Comparison of ENCODE assay signal across 16 cellular contexts in the genomic region with DNA sequence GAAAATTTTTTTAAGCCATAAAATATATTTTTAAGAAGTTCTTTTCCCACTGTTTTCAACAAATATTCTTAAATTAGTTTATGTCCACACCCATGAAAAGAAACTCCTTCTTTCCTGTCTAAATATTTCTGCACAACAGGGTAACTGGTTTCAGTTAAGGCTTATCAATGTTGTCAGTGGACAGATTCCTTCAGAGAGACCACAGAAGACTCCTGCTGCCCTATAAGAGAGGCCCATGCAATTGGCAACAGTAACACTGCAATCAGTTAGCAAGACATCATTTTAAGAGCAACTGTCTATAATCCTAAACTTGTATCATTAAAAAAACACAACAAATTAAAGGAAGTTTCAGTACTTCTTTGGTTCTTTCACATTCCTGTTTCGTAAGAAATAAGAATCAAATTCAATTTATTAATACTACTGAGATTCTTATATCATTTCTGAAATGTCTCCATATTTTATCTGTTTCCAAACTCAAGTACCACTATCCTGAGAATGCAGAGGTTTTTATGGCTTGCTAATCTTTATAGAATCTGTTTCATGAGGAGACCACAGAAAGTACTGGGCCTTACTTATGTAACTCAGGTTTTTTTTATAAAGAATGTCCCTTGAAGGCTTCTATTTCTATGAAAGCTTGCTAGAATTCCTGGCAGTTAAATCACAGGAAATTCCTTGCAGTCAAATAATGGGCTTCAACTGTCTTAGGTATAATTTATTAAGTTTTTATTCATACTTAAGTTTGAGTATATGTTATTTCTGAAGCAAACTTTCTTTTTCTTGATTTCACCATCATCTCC.
DNase-seq lines count a peak whose midpoint lies in the region; ATAC-seq and TF ChIP-seq lines count a peak whose summit lies in the region.
"Had no signal": no experiment of that assay in that cellular context is flagged by ENCODE, and none has a peak within 500 bp of the region (broad histone marks: within the 10 kb centered on the region; RNA-seq: fewer than 3 reads in every experiment).

No MANE protein-coding gene starts in this region.

- intact Hi-C loops in activated naive CD4-positive, alpha-beta T cell treated with anti-CD3 and anti-CD28 coated beads for 36 hours (cut with micrococcal nuclease), result no loop called here

- no peak overlapping the region for H3K27ac Mint-ChIP-seq in activated naive CD4-positive, alpha-beta T cell treated with anti-CD3 and anti-CD28 coated beads for 36 hours
- H3K27ac Mint-ChIP-seq: CD8-positive, alpha-beta memory T cell; GM23338; neural progenitor cell had no signal

- H3K36me3 ChIP-seq in SK-N-SH (replicated peaks in 1 of 2; ENCODE audit: control insufficient read depth in 1 of 2, insufficient read depth in 2 of 2, low read length in 1 of 2), result peaks cover 12 to 13% of the 10 kb centered on the region in 2 experiments
- H3K36me3 ChIP-seq: vagina had no signal

- TF ChIP-seq RAD21 in SK-N-SH (IDR thresholded peaks at IDR 0.05; ENCODE audit: low read length), result no peak

- no peaks in the 10 kb centered on the region; the same call in 1 of the 2 replicates for H3K9me3 ChIP-seq in SK-N-SH
- H3K9me3 ChIP-seq: left ventricle myocardium inferior, vagina had no signal

- in situ Hi-C loops in GM13976 (cut with MboI; ENCODE audit: low sequenced_read_pairs, unreplicated experiment), result no loop called here

- H3K4me3 Mint-ChIP-seq in activated naive CD4-positive, alpha-beta T cell treated with anti-CD3 and anti-CD28 coated beads for 36 hours, result no peak overlapping the region
- H3K4me3 Mint-ChIP-seq: CD8-positive, alpha-beta memory T cell; GM23338; neural progenitor cell had no signal

- POLR2A ChIA-PET in SK-N-SH (lab: Yijun Ruan, JAX), result no interaction called here

- no peak for ATAC-seq in GM18519 (IDR thresholded peaks at IDR 0.05; ENCODE audit: low FRiP score, unreplicated experiment)
- ATAC-seq: GM23338 had no signal

- H3F3A ChIP-seq in SK-N-SH (replicated peaks; ENCODE audit: insufficient read depth), result peaks cover 16% of the 10 kb centered on the region

- no peaks in the 10 kb centered on the region for H3K9me3 Mint-ChIP-seq in activated naive CD4-positive, alpha-beta T cell treated with anti-CD3 and anti-CD28 coated beads for 36 hours
- H3K9me3 Mint-ChIP-seq: CD8-positive, alpha-beta memory T cell; GM23338; neural progenitor cell had no signal

- DNase-seq in A172 (ENCODE audit: low spot score) (peak; percentile 26), GM03348 (ENCODE audit: low spot score) (peak; percentile 18), SK-N-SH (no peak), dermis blood vessel endothelial cell (peak; percentile 61), GM13976 (ENCODE audit: low spot score) (no peak), DMS79 (lab: John Stamatoyannopoulos, UW) (no peak)
- no peak for DNase-seq in activated naive CD4-positive, alpha-beta T cell treated with anti-CD3 and anti-CD28 coated beads for 36 hours
- DNase-seq: CD8-positive, alpha-beta memory T cell; glutamatergic neuron; Kasumi-1; left ventricle myocardium inferior; NCI-H1436 treated with DMSO at 0.1 percent for 48 hours had no signal

- H3K4me3 ChIP-seq in SK-N-SH (ENCODE audit: low read depth in 2 of 2, low read length in 1 of 2), result no peak overlapping the region
- H3K4me3 ChIP-seq: GM23338, left ventricle myocardium inferior, neural progenitor cell, vagina had no signal

- H3K9me2 ChIP-seq in SK-N-SH, result no peaks in the 10 kb centered on the region

- WGBS in SK-N-SH (ENCODE audit: low lambda C conversion rate), result 52% methylated on average over 1 of the region's 1 CpG

- H3K4me1 Mint-ChIP-seq in activated naive CD4-positive, alpha-beta T cell treated with anti-CD3 and anti-CD28 coated beads for 36 hours (ENCODE audit: low read depth), result peaks cover 5% of the 10 kb centered on the region
- H3K4me1 Mint-ChIP-seq: CD8-positive, alpha-beta memory T cell; neural progenitor cell had no signal

- H4K20me1 ChIP-seq in SK-N-SH (ENCODE audit: insufficient read depth), result no peaks in the 10 kb centered on the region

- TF ChIP-seq CTCF in SK-N-SH (IDR thresholded peaks at IDR 0.05), result no peak
- no peak for TF ChIP-seq CTCF in GM13976 (IDR thresholded peaks at IDR 0.05; ENCODE audit: borderline replicate concordance, control extremely low read depth, extremely low read depth, insufficient read depth, missing control alignments)

- H2AFZ ChIP-seq in SK-N-SH (ENCODE audit: low read depth), result no peak overlapping the region
- H2AFZ ChIP-seq: GM23338, neural progenitor cell had no signal

- no peaks in the 10 kb centered on the region for H3K27me3 Mint-ChIP-seq in activated naive CD4-positive, alpha-beta T cell treated with anti-CD3 and anti-CD28 coated beads for 36 hours (ENCODE audit: low read depth)
- H3K27me3 Mint-ChIP-seq: CD8-positive, alpha-beta memory T cell had no signal

- H3K27me3 ChIP-seq in SK-N-SH (ENCODE audit: insufficient read depth), result no peaks in the 10 kb centered on the region
- H3K27me3 ChIP-seq: neural progenitor cell, vagina had no signal

- peaks cover 0 to 19% of the 10 kb centered on the region in 2 experiments; a peak in 3 of 4 replicates for H3K4me1 ChIP-seq in SK-N-SH (ENCODE audit: control insufficient read depth in 1 of 2, insufficient read depth in 2 of 2, low read depth in 1 of 2, low read length in 1 of 2)
- H3K4me1 ChIP-seq: left ventricle myocardium inferior had no signal

- peaks cover 34% of the 10 kb centered on the region for H3K36me3 Mint-ChIP-seq in activated naive CD4-positive, alpha-beta T cell treated with anti-CD3 and anti-CD28 coated beads for 36 hours (ENCODE audit: low read depth)

- peak overlapping the region; percentile 21; the same call in 1 of the 2 replicates for H3K4me2 ChIP-seq in SK-N-SH
- H3K4me2 ChIP-seq: GM23338, neural progenitor cell had no signal

- CTCF ChIA-PET in SK-N-SH (lab: Yijun Ruan, JAX), result no interaction called here
- CTCF ChIA-PET in activated naive CD4-positive, alpha-beta T cell treated with anti-CD3 and anti-CD28 coated beads for 36 hours (lab: Charles Lee), result no interaction called here

- H3K27ac ChIP-seq in SK-N-SH (ENCODE audit: low read depth in 2 of 2, low read length in 1 of 2), result peak overlapping the region; percentile 56 to 81
- H3K27ac ChIP-seq: left ventricle myocardium inferior, neural progenitor cell, vagina had no signal

- TF ChIP-seq EP300 in SK-N-SH (IDR thresholded peaks at IDR 0.05; ENCODE audit: borderline replicate concordance in 1 of 2, low read depth in 1 of 2, low read length in 1 of 2), result peak; percentile 39 to 70; a peak in 3 of 4 replicates

- no peak overlapping the region for H3K9ac ChIP-seq in SK-N-SH
- H3K9ac ChIP-seq: neural progenitor cell had no signal

- no peaks in the 10 kb centered on the region for H3K79me2 ChIP-seq in SK-N-SH (ENCODE audit: insufficient read depth)

TF ChIP-seq in SK-N-SH, 30 proteins besides CTCF, POLR2A, EP300 and RAD21 (continues in another document):
- TF ChIP-seq, protein P1, sequence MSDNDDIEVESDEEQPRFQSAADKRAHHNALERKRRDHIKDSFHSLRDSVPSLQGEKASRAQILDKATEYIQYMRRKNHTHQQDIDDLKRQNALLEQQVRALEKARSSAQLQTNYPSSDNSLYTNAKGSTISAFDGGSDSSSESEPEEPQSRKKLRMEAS (IDR thresholded peaks at IDR 0.05; ENCODE audit: low read depth), result no peak
- TF ChIP-seq TEAD4 (IDR thresholded peaks at IDR 0.05; ENCODE audit: borderline replicate concordance, insufficient read depth) (peak; percentile 62; the same call in 1 of the 2 replicates), JUND (IDR thresholded peaks at IDR 0.05) (peak; percentile 31; the same call in 1 of the 2 replicates), GATA2 (CRISPR knock-in tag; IDR thresholded peaks at IDR 0.05) (no peak), MXI1 (IDR thresholded peaks at IDR 0.05; ENCODE audit: low read depth, low read length) (no peak), RFX5 (IDR thresholded peaks at IDR 0.05; ENCODE audit: low read length) (no peak), TAF1 (IDR thresholded peaks at IDR 0.05; ENCODE audit: borderline replicate concordance, low read depth, low read length) (no peak), TCF12 (IDR thresholded peaks at IDR 0.05) (peak; percentile 63), NRF1 (IDR thresholded peaks at IDR 0.05; ENCODE audit: low read depth, low read length) (no peak), FOSL2 (IDR thresholded peaks at IDR 0.05; ENCODE audit: borderline replicate concordance, low read depth) (peak; percentile 19; the same call in 1 of the 2 replicates), NFIC (IDR thresholded peaks at IDR 0.05; ENCODE audit: borderline replicate concordance) (peak; percentile 44; the same call in 1 of the 2 replicates), SIN3A (IDR thresholded peaks at IDR 0.05; ENCODE audit: borderline replicate concordance, low read depth, low read length) (no peak), EZH2phosphoT487 (IDR thresholded peaks at IDR 0.05; ENCODE audit: borderline replicate concordance, low read depth) (no peak), GABPA (IDR thresholded peaks at IDR 0.05; ENCODE audit: low read depth) (no peak), POLR2AphosphoS5 (IDR thresholded peaks at IDR 0.05; ENCODE audit: low read depth, low read length) (no peak; the same call in 1 of the 2 replicates)
- TF ChIP-seq, protein P2, sequence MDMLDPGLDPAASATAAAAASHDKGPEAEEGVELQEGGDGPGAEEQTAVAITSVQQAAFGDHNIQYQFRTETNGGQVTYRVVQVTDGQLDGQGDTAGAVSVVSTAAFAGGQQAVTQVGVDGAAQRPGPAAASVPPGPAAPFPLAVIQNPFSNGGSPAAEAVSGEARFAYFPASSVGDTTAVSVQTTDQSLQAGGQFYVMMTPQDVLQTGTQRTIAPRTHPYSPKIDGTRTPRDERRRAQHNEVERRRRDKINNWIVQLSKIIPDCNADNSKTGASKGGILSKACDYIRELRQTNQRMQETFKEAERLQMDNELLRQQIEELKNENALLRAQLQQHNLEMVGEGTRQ (IDR thresholded peaks at IDR 0.05; ENCODE audit: borderline replicate concordance, low read depth, low read length), result no peak

Comparison
In these comparisons a context has a peak if more than half of its experiments do, and no peak if none do; other contexts are left out.
1. DNase-seq: peak in A172 (single experiment), GM03348 (single experiment) and dermis blood vessel endothelial cell (single experiment); none in SK-N-SH (single experiment), activated naive CD4-positive, alpha-beta T cell treated with anti-CD3 and anti-CD28 coated beads for 36 hours (single experiment), GM13976 (single experiment) and DMS79 (single experiment).